1 cellular context compared by ENCODE assay signal in genomic region chr7:123555484-123555883, GRCh38.
TF ChIP-seq lines count a peak whose summit lies in the region.

No MANE protein-coding gene starts in this region.

TF ChIP-seq in WTC11, 78 proteins besides CTCF, POLR2A, EP300 and RAD21 (continued from another document):
- no peak for TF ChIP-seq ZNF425 (CRISPR knock-in tag; conservative IDR thresholded peaks at IDR 0.05)
- TF ChIP-seq FOXP1 (CRISPR knock-in tag; IDR thresholded peaks at IDR 0.05; ENCODE audit: borderline replicate concordance), result no peak
- no peak for TF ChIP-seq ZBTB21 (CRISPR knock-in tag; IDR thresholded peaks at IDR 0.05; ENCODE audit: borderline replicate concordance)
- no peak for TF ChIP-seq TP53 (CRISPR knock-in tag; IDR thresholded peaks at IDR 0.05)
- no peak for TF ChIP-seq JAZF1 (CRISPR knock-in tag; IDR thresholded peaks at IDR 0.05)
- TF ChIP-seq CBFB (CRISPR knock-in tag; IDR thresholded peaks at IDR 0.05; ENCODE audit: low read depth), result no peak
- TF ChIP-seq ZSCAN18 (CRISPR knock-in tag; IDR thresholded peaks at IDR 0.05), result no peak
- TF ChIP-seq MXD4 (CRISPR knock-in tag; IDR thresholded peaks at IDR 0.05; ENCODE audit: borderline replicate concordance), result no peak
